2 cellular contexts compared by ENCODE assay signal in genomic region chr12:63655543-63656257, GRCh38. TPM values are rescaled to one million over a fixed set of nuclear protein-coding genes. Genes with fewer than 3 reads are reported as not detected.
"Had no signal": no experiment of that assay in that cellular context is flagged by ENCODE, and none has a peak within 500 bp of the region (broad histone marks: within the 10 kb centered on the region; RNA-seq: fewer than 3 reads in every experiment).

No MANE protein-coding gene starts in this region.

RNA-seq across cellular contexts. Expression of gene DPY19L2, which starts 12.6 kb away (rescaled TPM):
- total RNA-seq: PC-9 had no signal
- polyA plus RNA-seq: IgD-negative memory B cell had no signal
